Comparison of ENCODE assay signal across 23 cellular contexts in the genomic region with DNA sequence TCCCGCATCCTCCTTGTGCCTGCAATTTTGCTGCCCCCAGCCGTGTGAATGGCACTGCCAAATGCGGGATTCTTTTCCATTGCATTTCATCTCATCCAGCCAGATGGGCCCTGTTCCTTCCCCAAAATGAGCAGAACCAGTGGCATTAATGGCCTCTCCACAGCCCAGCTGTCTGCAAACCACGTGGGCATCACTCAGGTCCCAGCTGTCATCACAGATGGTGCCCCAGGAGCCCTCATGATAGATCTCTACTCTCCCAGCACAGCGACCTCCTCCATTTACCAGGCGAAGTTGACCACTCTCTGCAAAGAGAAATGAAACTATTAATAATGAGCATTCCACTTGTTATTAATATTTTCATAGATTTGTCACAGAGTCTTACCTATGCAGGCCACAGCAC. TPM values are rescaled to one million over a fixed set of nuclear protein-coding genes. Genes with fewer than 3 reads are reported as not detected.
DNase-seq lines count a peak whose midpoint lies in the region; FAIRE-seq and TF ChIP-seq lines count a peak whose summit lies in the region.
"Had no signal": no experiment of that assay in that cellular context is flagged by ENCODE, and none has a peak within 500 bp of the region (broad histone marks: within the 10 kb centered on the region; RNA-seq: fewer than 3 reads in every experiment).

No MANE protein-coding gene starts in this region.

- no peak overlapping the region for H3K23ac ChIP-seq in mesendoderm (ENCODE audit: low read length)

- WGBS in mesendoderm (ENCODE audit: extremely low coverage, insufficient coverage, low lambda C conversion rate): no CpG with 5 or more reads among the region's 6 CpGs

- no peaks in the 10 kb centered on the region for H3K9me3 Mint-ChIP-seq in chondrocyte (ENCODE audit: low read depth)
- H3K9me3 Mint-ChIP-seq: CD4-positive, alpha-beta T cell; IgD-negative memory B cell had no signal

- H3K4me1 ChIP-seq in mesendoderm (ENCODE audit: control insufficient read depth, low read depth, low read length): no peaks in the 10 kb centered on the region
- H3K4me1 ChIP-seq: A549 had no signal

- H3K36me3 ChIP-seq in mesendoderm (ENCODE audit: control insufficient read depth, insufficient read depth, low read length): no peaks in the 10 kb centered on the region

- H3K4me1 Mint-ChIP-seq in chondrocyte (ENCODE audit: low read depth): no peaks in the 10 kb centered on the region
- H3K4me1 Mint-ChIP-seq: IgD-negative memory B cell had no signal

- H3K4me3 ChIP-seq in mesendoderm (ENCODE audit: low read length): no peak overlapping the region
- H3K4me3 ChIP-seq: A549, GM23248 had no signal

- H3K36me3 Mint-ChIP-seq in chondrocyte (ENCODE audit: low read depth): no peaks in the 10 kb centered on the region
- H3K36me3 Mint-ChIP-seq: IgD-negative memory B cell had no signal

- H3K27ac Mint-ChIP-seq in chondrocyte (ENCODE audit: unreplicated experiment): no peak overlapping the region
- H3K27ac Mint-ChIP-seq: CD4-positive, alpha-beta T cell; IgD-negative memory B cell had no signal

- TF ChIP-seq CTCF in chondrocyte (IDR thresholded peaks at IDR 0.05): no peak

- no peak overlapping the region for H2BK15ac ChIP-seq in mesendoderm (replicated peaks; ENCODE audit: low read depth)

- no peak overlapping the region for H3K4me3 Mint-ChIP-seq in chondrocyte (ENCODE audit: unreplicated experiment)
- H3K4me3 Mint-ChIP-seq: CD4-positive, alpha-beta T cell; IgD-negative memory B cell had no signal

- no peak overlapping the region for H4K8ac ChIP-seq in mesendoderm (ENCODE audit: low read depth, low read length)

- no peak overlapping the region for H3K4ac ChIP-seq in mesendoderm (ENCODE audit: low read depth, low read length)

- H3K27me3 ChIP-seq in mesendoderm (ENCODE audit: insufficient read depth, low read length, poor library complexity): no peaks in the 10 kb centered on the region

- FAIRE-seq in GM19239 (lab: Jason Lieb, UNC): no peak
- FAIRE-seq: A549, D721Med, H54, HTR-8/SVneo had no signal

- H3K27ac ChIP-seq in mesendoderm (ENCODE audit: low read depth, low read length): no peak overlapping the region
- H3K27ac ChIP-seq: 22Rv1, A549, C4-2B, GM23248 had no signal

- no peak overlapping the region for H3K56ac ChIP-seq in mesendoderm (ENCODE audit: low read length)

- no peak overlapping the region for H3K18ac ChIP-seq in mesendoderm (ENCODE audit: low read length)

- H2BK120ac ChIP-seq in mesendoderm (ENCODE audit: low read depth, low read length): no peak overlapping the region

- H2BK5ac ChIP-seq in mesendoderm (ENCODE audit: low read length): no peak overlapping the region

- DNase-seq in DMS 273 (lab: John Stamatoyannopoulos, UW; ENCODE audit: unreplicated experiment) (peak; percentile 75), DMS 273 treated with DMSO at 0.1 percent for 48 hours (lab: John Stamatoyannopoulos, UW) (no peak), NCI-H2171 (lab: John Stamatoyannopoulos, UW) (peak; percentile 96), chondrocyte (ENCODE audit: low spot score) (peak; percentile 34), posterior vena cava (ENCODE audit: low spot score) (peak; percentile 52), GM19239 (ENCODE audit: insufficient read length, low spot score) (no peak), NCI-H2081 (lab: John Stamatoyannopoulos, UW) (no peak), mesendoderm (no peak)
- DNase-seq: AML-193; Caco-2; CD4-positive, alpha-beta T cell; DMS79 treated with DMSO at 0.1 percent for 48 hours; GF-D8; GM23248; HCEC 1CT had no signal

- H2AK5ac ChIP-seq in mesendoderm (ENCODE audit: low read length): no peak overlapping the region

- H3K79me1 ChIP-seq in mesendoderm (ENCODE audit: low read length): no peaks in the 10 kb centered on the region

- no peak overlapping the region for H3K4me2 ChIP-seq in mesendoderm (ENCODE audit: low read length)
- H3K4me2 ChIP-seq: A549 had no signal

- no peaks in the 10 kb centered on the region for H3K79me2 ChIP-seq in mesendoderm (ENCODE audit: control insufficient read depth, insufficient read depth, low read length)

- intact Hi-C loops in posterior vena cava (cut with DNase I): no loop called here

- no peak overlapping the region for H3K9ac ChIP-seq in mesendoderm (ENCODE audit: low read length)
- H3K9ac ChIP-seq: GM23248 had no signal

- no peak overlapping the region for H4K5ac ChIP-seq in mesendoderm (ENCODE audit: low read length)

- peaks cover 8% of the 10 kb centered on the region for H3K27me3 Mint-ChIP-seq in chondrocyte (ENCODE audit: low read depth)
- H3K27me3 Mint-ChIP-seq: CD4-positive, alpha-beta T cell had no signal

RNA-seq across cellular contexts. Expression of gene CD163, which starts 17.1 kb away (rescaled TPM):
- 0.05 TPM in 1 of 3 replicates, not detected in the others for total RNA-seq in chondrocyte
- 100 to 1,000 TPM; 252 to 705 TPM for total RNA-seq in posterior vena cava
- polyA plus RNA-seq in mesendoderm (2013, experiment 1 of 2): 0.01 TPM
- 0.13 TPM for polyA plus RNA-seq in mesendoderm (2013, experiment 2 of 2)
- total RNA-seq: GM23248 had no signal
- polyA plus RNA-seq: A549, BJ, GM23248 had no signal

RNA-seq across cellular contexts. Expression of gene CD163L1, which starts 42.6 kb away (rescaled TPM):
- total RNA-seq in chondrocyte (1.0 to 5.2 TPM (median 3.8 TPM) in 3 replicates), posterior vena cava (10 to 100 TPM in 1 of 2 donors, 1 to 10 TPM in 1; 7.7 to 10.5 TPM)
- polyA plus RNA-seq in mesendoderm (2013, experiment 1 of 2): 0.15 TPM
- 0.14 TPM for polyA plus RNA-seq in mesendoderm (2013, experiment 2 of 2)
- total RNA-seq: CD4-positive, alpha-beta T cell had no signal
- polyA plus RNA-seq: IgD-negative memory B cell had no signal

Comparison
In these comparisons a context has a peak if more than half of its experiments do, and no peak if none do; other contexts are left out.
1. DNase-seq: peak in DMS 273 (single experiment), NCI-H2171 (single experiment), chondrocyte (single experiment) and posterior vena cava (single experiment); none in DMS 273 treated with DMSO at 0.1 percent for 48 hours (single experiment), GM19239 (single experiment), NCI-H2081 (0 of 2) and mesendoderm (single experiment).
2. RNA of gene CD163, which starts 17.1 kb away (total RNA-seq): 252 to 705 TPM in posterior vena cava; 0.05 TPM in chondrocyte; every median in the first group is over 100 times any median in the second.